In genomic region chr14:44777567-44777966, GRCh38 we compare ENCODE assay signal across 15 cellular contexts.
A peak's percentile ranks its signal among the peaks of the same experiment; 100 is the strongest.
DNase-seq lines count a peak whose midpoint lies in the region; ATAC-seq and TF ChIP-seq lines count a peak whose summit lies in the region.
"Had no signal": no experiment of that assay in that cellular context is flagged by ENCODE, and none has a peak within 500 bp of the region (broad histone marks: within the 10 kb centered on the region; RNA-seq: fewer than 3 reads in every experiment).

No MANE protein-coding gene starts in this region.

- H3K9me2 ChIP-seq in GM23338 (ENCODE audit: insufficient read depth) = no peaks in the 10 kb centered on the region

- H3K27me3 Mint-ChIP-seq in GM23338 (ENCODE audit: insufficient read depth, low read depth, poor library complexity) = no peaks in the 10 kb centered on the region
- H3K27me3 Mint-ChIP-seq: CD4-positive, CD25-positive, alpha-beta regulatory T cell had no signal

- H3F3A ChIP-seq in GM23338 (replicated peaks; ENCODE audit: low read depth) = no peaks in the 10 kb centered on the region

- intact Hi-C loops in cardiac septum (cut with DNase I) = no loop called here

- H4K20me1 ChIP-seq in GM23338 (replicated peaks; ENCODE audit: insufficient read depth) = no peaks in the 10 kb centered on the region
- H4K20me1 ChIP-seq: BLaER1 treated with 17β-estradiol and CSF1 and Interleukin-3, amounts not matched to agents 10 nM and 100 nM had no signal

- no peaks in the 10 kb centered on the region for H3K36me3 Mint-ChIP-seq in GM23338 (ENCODE audit: low read depth)
- H3K36me3 Mint-ChIP-seq: CD4-positive, CD25-positive, alpha-beta regulatory T cell had no signal

- TF ChIP-seq CTCF in GM23338 (conservative IDR thresholded peaks at IDR 0.05; ENCODE audit: low read depth in 2 of 2) = no peak
- no peak for TF ChIP-seq CTCF in parathyroid adenoma (IDR thresholded peaks at IDR 0.05)

- no peak overlapping the region for H2BK12ac ChIP-seq in mesenchymal stem cell (ENCODE audit: low read length in 2 of 2)
- H2BK12ac ChIP-seq in trophoblast cell (ENCODE audit: low read length) = no peak overlapping the region

- H3K27ac ChIP-seq in GM23338 (ENCODE audit: low read depth) (no peak overlapping the region), mesenchymal stem cell (ENCODE audit: low read length, poor library complexity, severe bottlenecking) (no peak overlapping the region), parathyroid adenoma (peak overlapping the region; percentile 77), trophoblast cell (ENCODE audit: low read depth, low read length) (no peak overlapping the region)
- H3K27ac ChIP-seq: BLaER1 treated with 17β-estradiol and CSF1 and Interleukin-3, amounts not matched to agents 10 nM and 100 nM; HL-60 had no signal

- H3K9me3 ChIP-seq in mesenchymal stem cell (ENCODE audit: control insufficient read depth, low read length) = no peaks in the 10 kb centered on the region
- no peaks in the 10 kb centered on the region for H3K9me3 ChIP-seq in parathyroid adenoma (ENCODE audit: control insufficient read depth, low read length)
- no peaks in the 10 kb centered on the region for H3K9me3 ChIP-seq in trophoblast cell (ENCODE audit: insufficient read depth, low read depth, low read length)
- H3K9me3 ChIP-seq: BLaER1 treated with 17β-estradiol and CSF1 and Interleukin-3, amounts not matched to agents 10 nM and 100 nM had no signal

- in situ Hi-C loops in G401 (cut with HindIII; ENCODE audit: low sequenced_read_pairs) = no loop called here

- H3K18ac ChIP-seq in mesenchymal stem cell (ENCODE audit: low read depth in 1 of 2, low read length in 2 of 2) = no peak overlapping the region
- no peak overlapping the region for H3K18ac ChIP-seq in trophoblast cell (ENCODE audit: low read length)

- no peak for DNase-seq in GM23338 (ENCODE audit: low spot score)
- no peak for DNase-seq in mesenchymal stem cell
- DNase-seq in cardiac septum (ENCODE audit: low spot score) = no peak
- DNase-seq in trophoblast cell = no peak
- DNase-seq in G401 (ENCODE audit: low spot score) = no peak
- DNase-seq: AML-193; CD4-positive, CD25-positive, alpha-beta regulatory T cell; DMS 273 treated with DMSO at 0.1 percent for 48 hours; HCEC 1CT; HFFc6 had no signal

- H2AK5ac ChIP-seq in mesenchymal stem cell (ENCODE audit: low read length, severe bottlenecking) = no peak overlapping the region
- no peak overlapping the region for H2AK5ac ChIP-seq in trophoblast cell (ENCODE audit: low read length)

- H2BK15ac ChIP-seq in mesenchymal stem cell (ENCODE audit: low read depth, poor library complexity, severe bottlenecking) = no peak overlapping the region

- H3K27me3 ChIP-seq in GM23338 (ENCODE audit: insufficient read depth) (no peaks in the 10 kb centered on the region), mesenchymal stem cell (ENCODE audit: control insufficient read depth in 1 of 2, insufficient read depth in 1 of 2, low read length in 2 of 2) (no peaks in the 10 kb centered on the region), parathyroid adenoma (ENCODE audit: control insufficient read depth, insufficient read depth, low read length) (no peaks in the 10 kb centered on the region), trophoblast cell (ENCODE audit: insufficient read depth, low read length) (no peaks in the 10 kb centered on the region)
- H3K27me3 ChIP-seq: BLaER1 treated with 17β-estradiol and CSF1 and Interleukin-3, amounts not matched to agents 10 nM and 100 nM had no signal

- no peak overlapping the region for H3K23ac ChIP-seq in mesenchymal stem cell (ENCODE audit: low read length in 2 of 2)
- no peak overlapping the region for H3K23ac ChIP-seq in trophoblast cell (ENCODE audit: low read length)

- H3K4me3 ChIP-seq in GM23338 (no peak overlapping the region), mesenchymal stem cell (ENCODE audit: insufficient read depth in 1 of 2, low read depth in 1 of 2, low read length in 2 of 2) (no peak overlapping the region), parathyroid adenoma (ENCODE audit: low read depth, low read length) (no peak overlapping the region), trophoblast cell (ENCODE audit: low read depth, low read length) (no peak overlapping the region)
- H3K4me3 ChIP-seq: BLaER1 treated with 17β-estradiol and CSF1 and Interleukin-3, amounts not matched to agents 10 nM and 100 nM; GM12878 had no signal

- 88% methylated on average over 5 of the region's 5 CpGs for WGBS in mesenchymal stem cell
- WGBS in trophoblast cell (ENCODE audit: extremely low coverage, insufficient coverage, insufficient read length) = no CpG with 5 or more reads among the region's 5 CpGs

- no peak for ATAC-seq in GM23338
- no peak for ATAC-seq in GM18511 (IDR thresholded peaks at IDR 0.05; ENCODE audit: unreplicated experiment)
- ATAC-seq: GM12878 had no signal

- no peak overlapping the region for H3K27ac Mint-ChIP-seq in GM23338
- H3K27ac Mint-ChIP-seq: CD4-positive, CD25-positive, alpha-beta regulatory T cell; HFFc6 had no signal

- H4K8ac ChIP-seq in mesenchymal stem cell (ENCODE audit: low read length) = peak overlapping the region; percentile 36
- no peak overlapping the region for H4K8ac ChIP-seq in trophoblast cell (ENCODE audit: low read depth, low read length)

- no peaks in the 10 kb centered on the region for H3K9me3 Mint-ChIP-seq in GM23338
- H3K9me3 Mint-ChIP-seq: CD4-positive, CD25-positive, alpha-beta regulatory T cell; HFFc6 had no signal

- H2BK120ac ChIP-seq in mesenchymal stem cell (ENCODE audit: low read depth, low read length) (no peak overlapping the region), trophoblast cell (ENCODE audit: insufficient read depth, low read length, poor library complexity) (no peak overlapping the region)

- H3K4me3 Mint-ChIP-seq in GM23338 = no peak overlapping the region
- H3K4me3 Mint-ChIP-seq: CD4-positive, CD25-positive, alpha-beta regulatory T cell; HFFc6 had no signal

- H3K4me2 ChIP-seq in GM23338 (no peak overlapping the region), mesenchymal stem cell (ENCODE audit: low read length, poor library complexity, severe bottlenecking) (no peak overlapping the region), parathyroid adenoma (ENCODE audit: low read length) (no peak overlapping the region), trophoblast cell (ENCODE audit: low read length) (no peak overlapping the region)
- H3K4me2 ChIP-seq: BLaER1 treated with 17β-estradiol and CSF1 and Interleukin-3, amounts not matched to agents 10 nM and 100 nM had no signal

- no peak overlapping the region for H4K91ac ChIP-seq in mesenchymal stem cell (ENCODE audit: low read length)
- no peak overlapping the region for H4K91ac ChIP-seq in trophoblast cell (ENCODE audit: low read depth, low read length)

- H2BK5ac ChIP-seq in mesenchymal stem cell (ENCODE audit: low read depth, low read length, poor library complexity, severe bottlenecking) (no peak overlapping the region), trophoblast cell (ENCODE audit: low read depth, low read length, poor library complexity) (no peak overlapping the region)

- no peak overlapping the region for H3K9ac ChIP-seq in mesenchymal stem cell (ENCODE audit: low read length)
- H3K9ac ChIP-seq in parathyroid adenoma = no peak overlapping the region
- H3K9ac ChIP-seq in trophoblast cell (ENCODE audit: low read length) = no peak overlapping the region
- H3K9ac ChIP-seq: BLaER1 treated with 17β-estradiol and CSF1 and Interleukin-3, amounts not matched to agents 10 nM and 100 nM had no signal

- H3K14ac ChIP-seq in mesenchymal stem cell (ENCODE audit: low read length in 2 of 2) (no peak overlapping the region), trophoblast cell (ENCODE audit: low read length) (no peak overlapping the region)

- no peaks in the 10 kb centered on the region for H3K4me1 Mint-ChIP-seq in GM23338
- H3K4me1 Mint-ChIP-seq: CD4-positive, CD25-positive, alpha-beta regulatory T cell had no signal

- H3K4ac ChIP-seq in mesenchymal stem cell (ENCODE audit: low read depth in 1 of 2, low read length in 2 of 2) (no peak overlapping the region), trophoblast cell (ENCODE audit: low read depth, low read length) (no peak overlapping the region)

- H3K79me2 ChIP-seq in GM23338 (replicated peaks; ENCODE audit: insufficient read depth) (no peaks in the 10 kb centered on the region), parathyroid adenoma (no peaks in the 10 kb centered on the region), trophoblast cell (ENCODE audit: control insufficient read depth, insufficient read depth, low read length, poor library complexity) (no peaks in the 10 kb centered on the region)

- H3K36me3 ChIP-seq in GM23338 (ENCODE audit: insufficient read depth) (no peaks in the 10 kb centered on the region), mesenchymal stem cell (ENCODE audit: control insufficient read depth in 1 of 2, insufficient read depth in 2 of 2, low read depth in 1 of 2, low read length in 2 of 2) (no peaks in the 10 kb centered on the region), parathyroid adenoma (ENCODE audit: control insufficient read depth, insufficient read depth, low read length) (no peaks in the 10 kb centered on the region), trophoblast cell (ENCODE audit: control insufficient read depth in 1 of 2, insufficient read depth in 2 of 2, low read length in 2 of 2) (no peaks in the 10 kb centered on the region)
- H3K36me3 ChIP-seq: BLaER1 treated with 17β-estradiol and CSF1 and Interleukin-3, amounts not matched to agents 10 nM and 100 nM had no signal

- H2AFZ ChIP-seq in GM23338 = peak overlapping the region; percentile 80; the same call in 1 of the 2 replicates
- H2AFZ ChIP-seq in mesenchymal stem cell (ENCODE audit: low read depth, low read length) = no peak overlapping the region
- H2AFZ ChIP-seq in parathyroid adenoma = peak overlapping the region; percentile 59
- no peak overlapping the region for H2AFZ ChIP-seq in trophoblast cell (ENCODE audit: insufficient read depth, low read length, poor library complexity)

- H4K12ac ChIP-seq in trophoblast cell (ENCODE audit: low read depth, low read length) = no peak overlapping the region

- H3K79me1 ChIP-seq in mesenchymal stem cell (replicated peaks; ENCODE audit: low read length, poor library complexity, severe bottlenecking) = no peaks in the 10 kb centered on the region
- H3K79me1 ChIP-seq in trophoblast cell (ENCODE audit: low read length) = no peaks in the 10 kb centered on the region

- no peaks in the 10 kb centered on the region for H3K4me1 ChIP-seq in GM23338 (ENCODE audit: insufficient read depth)
- no peaks in the 10 kb centered on the region for H3K4me1 ChIP-seq in mesenchymal stem cell (ENCODE audit: control insufficient read depth, insufficient read depth, low read depth, low read length)
- H3K4me1 ChIP-seq in parathyroid adenoma = peaks cover 7% of the 10 kb centered on the region
- H3K4me1 ChIP-seq in trophoblast cell (ENCODE audit: control insufficient read depth in 1 of 2, insufficient read depth in 2 of 2, low read length in 2 of 2) = peaks cover 0 to 2% of the 10 kb centered on the region in 2 experiments
- H3K4me1 ChIP-seq: BLaER1 treated with 17β-estradiol and CSF1 and Interleukin-3, amounts not matched to agents 10 nM and 100 nM had no signal

TF ChIP-seq in GM23338, 12 proteins besides CTCF, POLR2A, EP300 and RAD21:
- no peak for TF ChIP-seq POLR2AphosphoS5 (IDR thresholded peaks at IDR 0.05; ENCODE audit: low read depth)

Comparison
In these comparisons a context has a peak if more than half of its experiments do, and no peak if none do; other contexts are left out.
1. H2AFZ ChIP-seq: peak in GM23338 (single experiment) and parathyroid adenoma (single experiment); none in mesenchymal stem cell (single experiment) and trophoblast cell (single experiment).